In genomic region chr17:38315497-38315896, GRCh38 we compare ENCODE assay signal across 38 cellular contexts. TPM values are rescaled to one million over a fixed set of nuclear protein-coding genes. Genes with fewer than 3 reads are reported as not detected.
DNase-seq lines count a peak whose midpoint lies in the region; ATAC-seq and TF ChIP-seq lines count a peak whose summit lies in the region.
"Had no signal": no experiment of that assay in that cellular context is flagged by ENCODE, and none has a peak within 500 bp of the region (broad histone marks: within the 10 kb centered on the region; RNA-seq: fewer than 3 reads in every experiment).

No MANE protein-coding gene starts in this region.

- no peak overlapping the region for H3K27ac ChIP-seq in HEK293 (ENCODE audit: extremely low read depth, low read depth, low read length)
- no peak overlapping the region for H3K27ac ChIP-seq in mesenchymal stem cell (ENCODE audit: low read length, poor library complexity, severe bottlenecking)
- H3K27ac ChIP-seq: 22Rv1; A549; BLaER1; BLaER1 treated with 17β-estradiol and CSF1 and Interleukin-3, amounts not matched to agents 10 nM and 100 nM; C4-2B had no signal

- no peak overlapping the region for H3K14ac ChIP-seq in mesenchymal stem cell (ENCODE audit: low read length in 2 of 2)

- no peaks in the 10 kb centered on the region for H3K27me3 ChIP-seq in mesenchymal stem cell (ENCODE audit: control insufficient read depth in 1 of 2, insufficient read depth in 1 of 2, low read length in 2 of 2)
- H3K27me3 ChIP-seq: BE2C; BLaER1; BLaER1 treated with 17β-estradiol and CSF1 and Interleukin-3, amounts not matched to agents 10 nM and 100 nM had no signal

- H4K91ac ChIP-seq in mesenchymal stem cell (ENCODE audit: low read length) = no peak overlapping the region

- no peak overlapping the region for H2BK12ac ChIP-seq in mesenchymal stem cell (ENCODE audit: low read length in 2 of 2)

- H3K36me3 ChIP-seq in HEK293 (ENCODE audit: control insufficient read depth in 2 of 2, insufficient read depth in 1 of 2, low read length in 2 of 2) (peaks cover 34 to 52% of the 10 kb centered on the region in 2 experiments; a peak in 2 of 3 replicates), mesenchymal stem cell (ENCODE audit: control insufficient read depth in 1 of 2, insufficient read depth in 2 of 2, low read depth in 1 of 2, low read length in 2 of 2) (peaks cover 15 to 25% of the 10 kb centered on the region in 2 experiments)

- H2BK120ac ChIP-seq in mesenchymal stem cell (ENCODE audit: low read depth, low read length) = no peak overlapping the region

- no peaks in the 10 kb centered on the region for H3K27me3 Mint-ChIP-seq in activated CD8-positive, alpha-beta memory T cell treated with anti-CD3 and anti-CD28 coated beads, Interleukin-2, amount 10 ng/mL, durations not matched to agents 7 days and 5 days
- H3K27me3 Mint-ChIP-seq: B cell; CD4-positive, alpha-beta memory T cell; CD4-positive, alpha-beta T cell; CD4-positive, CD25-positive, alpha-beta regulatory T cell; CD8-positive, alpha-beta memory T cell had no signal

- no peaks in the 10 kb centered on the region for H3K9me3 ChIP-seq in HEK293 (ENCODE audit: control insufficient read depth, insufficient read depth, low read depth, low read length)
- no peaks in the 10 kb centered on the region for H3K9me3 ChIP-seq in mesenchymal stem cell (ENCODE audit: control insufficient read depth, low read length)
- H3K9me3 ChIP-seq: A549; BE2C; BLaER1; BLaER1 treated with 17β-estradiol and CSF1 and Interleukin-3, amounts not matched to agents 10 nM and 100 nM; Caco-2 had no signal

- POLR2A ChIA-PET in HEK293 (lab: Yijun Ruan, JAX) (interaction anchor here (0.6 to 1.2 kb wide), 3 partner anchors 10 to 325 kb away, joined by 3 to 5 read pairs (median 3); no protein-coding TSS in a partner anchor), GM10248 (lab: Yijun Ruan, JAX) (no interaction called here)

- H3K4ac ChIP-seq in mesenchymal stem cell (ENCODE audit: low read depth in 1 of 2, low read length in 2 of 2) = no peak overlapping the region

- H3K36me3 Mint-ChIP-seq in activated CD8-positive, alpha-beta memory T cell treated with anti-CD3 and anti-CD28 coated beads, Interleukin-2, amount 10 ng/mL, durations not matched to agents 7 days and 5 days = peaks cover 29% of the 10 kb centered on the region

- TF ChIP-seq CTCF in HEK293 (tag by site-specific recombination; IDR thresholded peaks at IDR 0.05) (no peak), GM10248 (IDR thresholded peaks at IDR 0.05; ENCODE audit: control extremely low read depth, extremely low read depth, low read depth, missing control alignments) (no peak)

- peaks cover 17% of the 10 kb centered on the region for H3K4me1 Mint-ChIP-seq in activated CD8-positive, alpha-beta memory T cell treated with anti-CD3 and anti-CD28 coated beads, Interleukin-2, amount 10 ng/mL, durations not matched to agents 7 days and 5 days
- H3K4me1 Mint-ChIP-seq: B cell; CD4-positive, alpha-beta memory T cell; CD8-positive, alpha-beta memory T cell had no signal

- H4K8ac ChIP-seq in mesenchymal stem cell (ENCODE audit: low read length) = no peak overlapping the region

- H3K27ac Mint-ChIP-seq in activated CD8-positive, alpha-beta memory T cell treated with anti-CD3 and anti-CD28 coated beads, Interleukin-2, amount 10 ng/mL, durations not matched to agents 7 days and 5 days = no peak overlapping the region
- H3K27ac Mint-ChIP-seq: B cell; CD14-positive monocyte; CD4-positive, alpha-beta memory T cell; CD4-positive, alpha-beta T cell; CD4-positive, CD25-positive, alpha-beta regulatory T cell; CD8-positive, alpha-beta memory T cell; CD8-positive, alpha-beta T cell had no signal

- no peak overlapping the region for H2BK5ac ChIP-seq in mesenchymal stem cell (ENCODE audit: low read depth, low read length, poor library complexity, severe bottlenecking)

- no peaks in the 10 kb centered on the region for H3K79me1 ChIP-seq in mesenchymal stem cell (replicated peaks; ENCODE audit: low read length, poor library complexity, severe bottlenecking)

- H3K9ac ChIP-seq in mesenchymal stem cell (ENCODE audit: low read length) = no peak overlapping the region
- H3K9ac ChIP-seq: BLaER1; BLaER1 treated with 17β-estradiol and CSF1 and Interleukin-3, amounts not matched to agents 10 nM and 100 nM had no signal

- H2AFZ ChIP-seq in mesenchymal stem cell (ENCODE audit: low read depth, low read length) = no peak overlapping the region

- DNase-seq in activated CD8-positive, alpha-beta memory T cell treated with anti-CD3 and anti-CD28 coated beads, Interleukin-2, amount 10 ng/mL, durations not matched to agents 7 days and 5 days = no peak
- no peak for DNase-seq in activated CD8-positive, alpha-beta memory T cell treated with anti-CD3 and anti-CD28 coated beads, Interleukin-2, amount 50 U/mL, for 4 hours
- DNase-seq in cardiac septum (ENCODE audit: low spot score) (peak; percentile 26), Right ventricle myocardium inferior (ENCODE audit: missing footprints) (no peak), posterior vena cava (ENCODE audit: low spot score) (peak; percentile 4), mesenchymal stem cell (no peak), GM10248 (ENCODE audit: extremely low spot score) (no peak)
- DNase-seq: 8988T; ACHN; AML-193; BE2C; C1 segment of cervical spinal cord; Caco-2; Calu3; CD4-positive, alpha-beta memory T cell; CD4-positive, alpha-beta T cell; CD4-positive, CD25-positive, alpha-beta regulatory T cell; CD8-positive, alpha-beta memory T cell; CD8-positive, alpha-beta T cell; COR-L47; DMS 273 treated with DMSO at 0.1 percent for 48 hours; DMS153; DMS53; DMS79; DMS79 treated with DMSO at 0.1 percent for 48 hours; DND-41; EL had no signal

- no peak overlapping the region for H2BK15ac ChIP-seq in mesenchymal stem cell (ENCODE audit: low read depth, poor library complexity, severe bottlenecking)

- CTCF ChIA-PET in activated CD8-positive, alpha-beta memory T cell treated with anti-CD3 and anti-CD28 coated beads, Interleukin-2, amount 10 ng/mL, durations not matched to agents 7 days and 5 days (lab: Charles Lee) = interaction anchor here (0.9 to 1.0 kb wide), 2 partner anchors 99 to 107 kb away, joined by 3 read pairs; no protein-coding TSS in a partner anchor
- CTCF ChIA-PET in HEK293 (lab: Yijun Ruan, JAX) (interaction anchor here (1.0 to 2.0 kb wide), 2 partner anchors 10 to 99 kb away, joined by 5 to 7 read pairs; no protein-coding TSS in a partner anchor), GM10248 (lab: Yijun Ruan, JAX) (interaction anchor here (1.9 kb wide), 1 partner anchor 18 kb away, joined by 8 read pairs; no protein-coding TSS in a partner anchor)

- H3K9me3 Mint-ChIP-seq in activated CD8-positive, alpha-beta memory T cell treated with anti-CD3 and anti-CD28 coated beads, Interleukin-2, amount 10 ng/mL, durations not matched to agents 7 days and 5 days (ENCODE audit: low read depth) = no peaks in the 10 kb centered on the region
- H3K9me3 Mint-ChIP-seq: CD14-positive monocyte; CD4-positive, alpha-beta T cell; CD4-positive, CD25-positive, alpha-beta regulatory T cell; CD8-positive, alpha-beta memory T cell; CD8-positive, alpha-beta T cell had no signal

- no peaks in the 10 kb centered on the region for H3K4me1 ChIP-seq in HEK293 (ENCODE audit: control insufficient read depth, insufficient read depth, low read length)
- no peaks in the 10 kb centered on the region for H3K4me1 ChIP-seq in mesenchymal stem cell (ENCODE audit: control insufficient read depth, insufficient read depth, low read depth, low read length)
- H3K4me1 ChIP-seq: BE2C, BLaER1 had no signal

- H3K4me3 ChIP-seq in HEK293 (ENCODE audit: low read depth, low read length) (no peak overlapping the region), mesenchymal stem cell (ENCODE audit: insufficient read depth in 1 of 2, low read depth in 1 of 2, low read length in 2 of 2) (no peak overlapping the region)
- H3K4me3 ChIP-seq: A549; BLaER1; BLaER1 treated with 17β-estradiol and CSF1 and Interleukin-3, amounts not matched to agents 10 nM and 100 nM had no signal

- H3K18ac ChIP-seq in mesenchymal stem cell (ENCODE audit: low read depth in 1 of 2, low read length in 2 of 2) = no peak overlapping the region

- peak; percentile 45 for ATAC-seq in activated CD8-positive, alpha-beta memory T cell treated with anti-CD3 and anti-CD28 coated beads, Interleukin-2, amount 10 ng/mL, durations not matched to agents 7 days and 5 days
- no peak for ATAC-seq in Right ventricle myocardium inferior
- ATAC-seq: A549; CD8-positive, alpha-beta T cell had no signal

- no peak overlapping the region for H3K4me3 Mint-ChIP-seq in activated CD8-positive, alpha-beta memory T cell treated with anti-CD3 and anti-CD28 coated beads, Interleukin-2, amount 10 ng/mL, durations not matched to agents 7 days and 5 days
- H3K4me3 Mint-ChIP-seq: B cell; CD14-positive monocyte; CD4-positive, alpha-beta memory T cell; CD4-positive, alpha-beta T cell; CD4-positive, CD25-positive, alpha-beta regulatory T cell; CD8-positive, alpha-beta memory T cell; CD8-positive, alpha-beta T cell had no signal

- H2AK5ac ChIP-seq in mesenchymal stem cell (ENCODE audit: low read length, severe bottlenecking) = no peak overlapping the region

- H3K23ac ChIP-seq in mesenchymal stem cell (ENCODE audit: low read length in 2 of 2) = no peak overlapping the region

- WGBS in mesenchymal stem cell = 67% methylated on average over 3 of the region's 3 CpGs

- no peak overlapping the region for H3K4me2 ChIP-seq in mesenchymal stem cell (ENCODE audit: low read length, poor library complexity, severe bottlenecking)
- H3K4me2 ChIP-seq: A549; BLaER1; BLaER1 treated with 17β-estradiol and CSF1 and Interleukin-3, amounts not matched to agents 10 nM and 100 nM had no signal

- intact Hi-C loops in cardiac septum (cut with DNase I) (no loop called here), Right ventricle myocardium inferior (cut with DNase I) (no loop called here), posterior vena cava (cut with DNase I) (no loop called here)

RNA-seq across cellular contexts. Expression of gene MRPL45, which starts 18.5 kb away (rescaled TPM):
- total RNA-seq in activated CD8-positive, alpha-beta memory T cell treated with anti-CD3 and anti-CD28 coated beads, Interleukin-2, amount 10 ng/mL, durations not matched to agents 7 days and 5 days = 10 to 100 TPM; 22.3 to 36.8 TPM
- total RNA-seq in cardiac septum = 26.3 TPM
- 36.9 TPM for total RNA-seq in Right ventricle myocardium inferior
- total RNA-seq in posterior vena cava = 10 to 100 TPM; 14.9 to 18.0 TPM
- 39.8 TPM for polyA plus RNA-seq in mesenchymal stem cell (2013, experiment 1 of 2)
- 40.2 TPM for polyA plus RNA-seq in mesenchymal stem cell (2013, experiment 2 of 2)

RNA-seq across cellular contexts. Expression of gene GPR179, which starts 28.3 kb away (rescaled TPM):
- under 1 TPM in 1 of 2 experiments, not detected in 1; 0.02 TPM for total RNA-seq in activated CD8-positive, alpha-beta memory T cell treated with anti-CD3 and anti-CD28 coated beads, Interleukin-2, amount 10 ng/mL, durations not matched to agents 7 days and 5 days
- total RNA-seq in cardiac septum (0.16 TPM), Right ventricle myocardium inferior (not detected), posterior vena cava (under 1 TPM in 1 of 2 donors, not detected in 1; 0.05 TPM)
- not detected for polyA plus RNA-seq in mesenchymal stem cell (2013, experiment 1 of 2)
- polyA plus RNA-seq in mesenchymal stem cell (2013, experiment 2 of 2) = 0.01 TPM
- total RNA-seq: A172; B cell; CD4-positive, alpha-beta T cell had no signal
- polyA plus RNA-seq: AG04450; BJ; CD14-positive monocyte; CD4-positive, alpha-beta memory T cell; CD4-positive, CD25-positive, alpha-beta regulatory T cell; CD8-positive, alpha-beta memory T cell had no signal

RNA-seq across cellular contexts. Expression of gene SOCS7, which starts 36.1 kb away (rescaled TPM):
- total RNA-seq in activated CD8-positive, alpha-beta memory T cell treated with anti-CD3 and anti-CD28 coated beads, Interleukin-2, amount 10 ng/mL, durations not matched to agents 7 days and 5 days = 10 to 100 TPM; 16.2 to 16.8 TPM
- total RNA-seq in cardiac septum = 17.8 TPM
- total RNA-seq in Right ventricle myocardium inferior = 12.0 TPM
- 10 to 100 TPM; 12.2 to 15.3 TPM for total RNA-seq in posterior vena cava
- polyA plus RNA-seq in mesenchymal stem cell (2013, experiment 1 of 2) = 4.7 TPM
- 4.0 TPM for polyA plus RNA-seq in mesenchymal stem cell (2013, experiment 2 of 2)

Comparison
In these comparisons a context has a peak if more than half of its experiments do, and no peak if none do; other contexts are left out.
1. DNase-seq: peak in cardiac septum (single experiment) and posterior vena cava (single experiment); none in activated CD8-positive, alpha-beta memory T cell treated with anti-CD3 and anti-CD28 coated beads, Interleukin-2, amount 10 ng/mL, durations not matched to agents 7 days and 5 days (single experiment), activated CD8-positive, alpha-beta memory T cell treated with anti-CD3 and anti-CD28 coated beads, Interleukin-2, amount 50 U/mL, for 4 hours (single experiment), Right ventricle myocardium inferior (single experiment), mesenchymal stem cell (single experiment) and GM10248 (single experiment).